Comparison of ENCODE assay signal across 8 cellular contexts in the genomic region with DNA sequence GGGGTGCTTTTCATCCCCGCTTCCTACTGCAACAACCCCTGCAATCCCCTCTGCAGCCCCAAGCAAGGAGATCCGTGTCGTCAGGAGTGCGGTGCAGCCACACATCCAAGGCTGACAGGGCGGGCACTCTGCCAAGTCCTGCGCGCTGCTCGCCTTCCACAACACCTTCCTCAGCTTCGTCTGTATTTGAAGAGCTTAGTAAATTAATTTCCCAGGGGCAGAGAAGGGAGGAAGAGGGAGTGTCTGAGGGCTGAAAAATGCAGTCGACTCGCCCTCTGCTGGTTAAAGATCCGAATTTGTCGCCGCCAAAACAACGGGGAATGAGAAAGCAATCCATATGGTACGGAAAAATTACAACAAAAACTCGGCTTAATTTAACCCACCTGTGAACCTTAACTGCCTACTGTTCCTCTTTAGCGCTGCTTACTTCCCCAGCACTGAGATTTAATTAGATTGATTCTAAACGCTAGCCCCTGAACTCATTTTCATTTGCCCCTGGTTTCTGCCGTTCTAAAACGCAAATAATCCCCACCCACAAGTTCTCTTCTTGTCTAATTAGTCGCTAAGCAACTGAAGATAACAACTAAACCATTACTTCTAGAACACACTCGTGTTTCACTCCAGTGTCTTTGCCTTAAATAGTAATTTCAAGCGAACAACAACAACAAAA. TPM values are rescaled to one million over a fixed set of nuclear protein-coding genes. Genes with fewer than 3 reads are reported as not detected.
DNase-seq lines count a peak whose midpoint lies in the region; TF ChIP-seq lines count a peak whose summit lies in the region.

No MANE protein-coding gene starts in this region.

- DNase-seq in DMS53 (lab: John Stamatoyannopoulos, UW) (peak; percentile 95), NCI-H2029 treated with DMSO at 0.1 percent for 48 hours (lab: John Stamatoyannopoulos, UW) (peak; percentile 90), astrocyte of the hippocampus (ENCODE audit: low read depth, low spot score) (peak; percentile 48), kidney glomerular epithelial cell (lab: John Stamatoyannopoulos, UW) (peak; percentile 47), testis (peak; percentile 65), lower leg skin (ENCODE audit: low spot score in 2 of 2) (no peak), GDM1 (lab: John Stamatoyannopoulos, UW) (no peak)
- DNase-seq in stimulated activated CD4-positive, alpha-beta T cell treated with anti-CD3 and anti-CD28 coated beads, Interleukin-4, amount 100 ng/mL, for 1 hour = no peak

- H3K36me3 ChIP-seq in testis (ENCODE audit: low read depth, missing control alignments) = no peaks in the 10 kb centered on the region

- H3K27me3 ChIP-seq in testis = no peaks in the 10 kb centered on the region

- TF ChIP-seq CTCF in testis (IDR thresholded peaks at IDR 0.05) = peak; percentile 51 to 68 (median 56)
- no peak for TF ChIP-seq CTCF in lower leg skin (IDR thresholded peaks at IDR 0.05)

- TF ChIP-seq POLR2A in testis (IDR thresholded peaks at IDR 0.05) (no peak), lower leg skin (IDR thresholded peaks at IDR 0.05) (no peak)

- WGBS in testis, 2 donors = 7 to 8% methylated on average over 24 of the region's 24 CpGs
- 9 to 17% methylated on average over 24 of the region's 24 CpGs for WGBS in lower leg skin, 2 donors

- H3K4me1 ChIP-seq in testis = no peaks in the 10 kb centered on the region

- H3K9me3 ChIP-seq in testis = no peaks in the 10 kb centered on the region

- intact Hi-C loops in testis (cut with DNase I; ENCODE audit: low total_unique reads) (no loop called here), lower leg skin (cut with DNase I; ENCODE audit: low total_unique reads) (no loop called here)

- H3K4me3 ChIP-seq in testis (peak overlapping the region; percentile 13 to 51), lower leg skin (ENCODE audit: low read depth, poor library complexity, severe bottlenecking) (no peak overlapping the region)

- H3K27ac ChIP-seq in testis = peak overlapping the region; percentile 74 to 79

RNA-seq across cellular contexts. Expression of gene PCDHB1, which starts 10.9 kb away (rescaled TPM):
- total RNA-seq in testis = under 1 TPM; 0.12 to 0.16 TPM
- polyA plus RNA-seq in testis (ENCODE audit: insufficient read depth, low read depth, low replicate concordance) = 0.07 TPM
- not detected for total RNA-seq in lower leg skin

RNA-seq across cellular contexts. Expression of gene PCDHB2, which starts 54.2 kb away (rescaled TPM):
- 10 to 100 TPM; 10.2 to 12.1 TPM for total RNA-seq in testis
- 6.6 TPM for polyA plus RNA-seq in testis (ENCODE audit: insufficient read depth, low read depth, low replicate concordance)
- total RNA-seq in lower leg skin = 1 to 10 TPM; 2.3 to 6.2 (median 3.2) TPM

Comparison
In these comparisons a context has a peak if more than half of its experiments do, and no peak if none do; other contexts are left out.
1. DNase-seq: peak in DMS53 (single experiment), NCI-H2029 treated with DMSO at 0.1 percent for 48 hours (single experiment), astrocyte of the hippocampus (single experiment), kidney glomerular epithelial cell (single experiment) and testis (single experiment); none in stimulated activated CD4-positive, alpha-beta T cell treated with anti-CD3 and anti-CD28 coated beads, Interleukin-4, amount 100 ng/mL, for 1 hour (single experiment), lower leg skin (0 of 2) and GDM1 (single experiment).
2. CTCF ChIP-seq: peak in testis (3 of 3); none in lower leg skin (0 of 3).